Comparison of ENCODE assay signal across 23 cellular contexts in the genomic region with DNA sequence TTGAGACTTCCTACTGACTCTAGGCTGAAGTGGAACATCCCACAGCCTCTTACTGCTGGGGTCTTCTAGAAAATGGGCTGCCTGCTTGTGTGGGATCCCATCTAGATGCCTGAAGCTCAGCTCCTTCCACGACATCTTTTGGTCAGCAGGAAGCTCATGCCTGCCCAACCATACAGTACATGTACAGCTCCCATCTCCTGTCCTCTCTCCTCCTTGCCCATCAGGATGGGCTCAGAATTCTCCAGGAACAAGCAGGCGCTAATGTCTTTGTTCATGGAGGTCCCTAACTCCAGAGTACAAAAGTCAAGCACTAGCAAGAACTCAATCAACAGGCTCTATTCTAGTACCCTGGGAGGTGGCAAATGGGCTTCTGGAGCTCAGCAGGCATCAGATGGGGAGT. TPM values are rescaled to one million over a fixed set of nuclear protein-coding genes. Genes with fewer than 3 reads are reported as not detected.
"Had no signal": no experiment of that assay in that cellular context is flagged by ENCODE, and none has a peak within 500 bp of the region (broad histone marks: within the 10 kb centered on the region; RNA-seq: fewer than 3 reads in every experiment).

No MANE protein-coding gene starts in this region.

- H3K27ac Mint-ChIP-seq: activated CD4-positive, alpha-beta T cell treated with anti-CD3 and anti-CD28 coated beads for 36 hours; activated naive CD8-positive, alpha-beta T cell; activated T-helper 2 cell treated with anti-CD3 and anti-CD28 coated beads, Interferon-gamma antibody, Interleukin-2, Interleukin-4, amounts not matched to agents 10 μg/mL and 5 μg/mL and 100 μg/mL, durations not matched to agents 14 hours and 24 hours and 36 hours; dendritic cell treated with granulocyte-macrophage colony-stimulating factor and Interleukin-4, amounts not matched to agents 40 ng/mL and 50 ng/mL, for 4 days; memory B cell; T-helper 17 cell; WTC11 had no signal

- H3K4me1 ChIP-seq: esophagus muscularis mucosa, gastroesophageal sphincter, heart right ventricle, thyroid gland, uterus had no signal

- H3K27ac ChIP-seq: esophagus muscularis mucosa, gastroesophageal sphincter, heart right ventricle, thyroid gland, uterus had no signal

- H3K27me3 Mint-ChIP-seq: activated naive CD8-positive, alpha-beta T cell; memory B cell had no signal

- H3K9me3 ChIP-seq: mucosa of descending colon, thyroid gland, uterus had no signal

- H3K4me3 Mint-ChIP-seq: activated CD4-positive, alpha-beta T cell treated with anti-CD3 and anti-CD28 coated beads for 36 hours; activated naive CD8-positive, alpha-beta T cell; dendritic cell treated with granulocyte-macrophage colony-stimulating factor and Interleukin-4, amounts not matched to agents 40 ng/mL and 50 ng/mL, for 4 days; memory B cell; T-helper 17 cell; WTC11 had no signal

- DNase-seq: activated CD4-positive, alpha-beta T cell treated with anti-CD3 and anti-CD28 coated beads, Interleukin-2, amount 50 U/mL, for 48 hours; effector CD8-positive, alpha-beta T cell; heart right ventricle; kidney glomerular epithelial cell; mucosa of descending colon; naive thymus-derived CD4-positive, alpha-beta T cell; stimulated activated CD4-positive, alpha-beta T cell treated with anti-CD3 and anti-CD28 coated beads, Interleukin-2, amount 100 ng/mL, for 24 hours; stimulated activated naive CD4-positive, alpha-beta T cell treated with Interleukin-2 at 50 U/mL for 16 hours; T-helper 17 cell; thyroid gland had no signal

- H3K36me3 ChIP-seq: esophagus muscularis mucosa, gastroesophageal sphincter, heart right ventricle, thyroid gland, uterus had no signal

- ATAC-seq: activated CD4-positive, alpha-beta T cell treated with anti-CD3 and anti-CD28 coated beads for 36 hours; gastroesophageal sphincter; mucosa of descending colon; naive thymus-derived CD4-positive, alpha-beta T cell; T-helper 17 cell; WTC11 had no signal

- H3K27me3 ChIP-seq: heart right ventricle, thyroid gland, uterus had no signal

- H3K4me3 ChIP-seq: esophagus muscularis mucosa, gastroesophageal sphincter, heart right ventricle, mucosa of descending colon, thyroid gland, uterus had no signal

- H3K4me1 Mint-ChIP-seq: T-helper 17 cell, WTC11 had no signal

RNA-seq across cellular contexts. Expression of gene GPR17, which starts 31.7 kb away (rescaled TPM):
- total RNA-seq: activated CD4-positive, alpha-beta T cell treated with anti-CD3 and anti-CD28 coated beads for 36 hours; activated T-helper 2 cell treated with anti-CD3 and anti-CD28 coated beads, Interferon-gamma antibody, Interleukin-2, Interleukin-4, amounts not matched to agents 10 μg/mL and 5 μg/mL and 100 μg/mL, durations not matched to agents 14 hours and 24 hours and 36 hours; chondrocyte; endothelial cell of umbilical vein; naive thymus-derived CD4-positive, alpha-beta T cell; renal cortical epithelial cell; subcutaneous adipose tissue; T-helper 17 cell; thyroid gland; WTC11 had no signal
- polyA plus RNA-seq: naive thymus-derived CD4-positive, alpha-beta T cell had no signal
